Comparison of ENCODE assay signal across 31 cellular contexts in the genomic region with DNA sequence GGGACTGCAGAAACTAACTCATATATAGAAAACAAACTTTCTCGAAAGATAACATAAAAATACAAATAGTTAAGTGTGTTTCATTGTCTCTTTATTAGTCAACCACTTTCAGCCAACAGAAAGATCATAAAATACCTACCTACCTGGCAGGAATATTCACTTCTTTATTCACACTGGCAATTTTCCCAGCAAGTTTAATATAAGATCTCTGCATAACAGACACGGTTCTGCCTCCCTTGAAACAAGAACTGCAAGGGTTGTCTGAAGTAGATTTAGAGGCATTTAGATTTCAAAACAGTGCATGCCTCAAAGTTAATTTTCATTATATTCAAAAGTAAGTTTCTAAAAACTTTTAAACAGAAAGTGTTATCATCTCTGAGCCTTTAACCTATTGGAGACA. TPM values are rescaled to one million over a fixed set of nuclear protein-coding genes. Genes with fewer than 3 reads are reported as not detected.
A peak's percentile ranks its signal among the peaks of the same experiment; 100 is the strongest.
DNase-seq lines count a peak whose midpoint lies in the region; ATAC-seq, FAIRE-seq and TF ChIP-seq lines count a peak whose summit lies in the region.
"Had no signal": no experiment of that assay in that cellular context is flagged by ENCODE, and none has a peak within 500 bp of the region (broad histone marks: within the 10 kb centered on the region; RNA-seq: fewer than 3 reads in every experiment).

No MANE protein-coding gene starts in this region.

- 12 to 17% methylated on average over 2 of the region's 2 CpGs for WGBS in pancreas, 2 donors

- DNase-seq in DMS79 treated with DMSO at 0.1 percent for 48 hours (lab: John Stamatoyannopoulos, UW) (peak; percentile 41), adipocyte (ENCODE audit: low read depth) (peak; percentile 41), pancreas (no peak), mucosa of gallbladder (ENCODE audit: low spot score) (no peak), NCI-H2107 (lab: John Stamatoyannopoulos, UW) (no peak), NCI-H524 treated with DMSO at 0.1 percent for 48 hours (lab: John Stamatoyannopoulos, UW) (no peak)
- no peak for DNase-seq in activated T-helper 1 cell treated with anti-CD3 and anti-CD28 coated beads, Interleukin-12 subunit alpha, Interleukin-12 subunit beta, Interleukin-2, Interleukin-4 antibody, amounts not matched to agents 30 ng/mL and 10 ng/mL and 1 ng/mL, durations not matched to agents 14 hours and 24 hours and 36 hours (ENCODE audit: low spot score)
- DNase-seq: activated CD8-positive, alpha-beta memory T cell treated with anti-CD3 and anti-CD28 coated beads for 24 hours; activated gamma-delta T cell; activated naive CD8-positive, alpha-beta T cell treated with anti-CD3 and anti-CD28 coated beads, Interleukin-2, amount 10 ng/mL, durations not matched to agents 7 days and 5 days; activated T-cell treated with anti-CD3 and anti-CD28 coated beads, Interleukin-2, amount 50 U/mL, for 1 hour; BE2C; DMS 273 treated with DMSO at 0.1 percent for 48 hours; effector CD8-positive, alpha-beta T cell; heart left ventricle; NCI-H1436 treated with DMSO at 0.1 percent for 48 hours; NCI-H774; right lobe of liver; RPMI8226; stimulated activated CD4-positive, alpha-beta T cell treated with anti-CD3 and anti-CD28 coated beads, Interleukin-12 subunit alpha, Interleukin-12 subunit beta, amount 100 ng/mL, for 4 hours; stimulated activated CD4-positive, alpha-beta T cell treated with anti-CD3 and anti-CD28 coated beads, Interleukin-2, amount 100 ng/mL, for 48 hours; T-helper 9 cell; trophoblast cell had no signal

- peaks cover 45% of the 10 kb centered on the region for H3K4me1 ChIP-seq in adipocyte (ENCODE audit: control insufficient read depth, insufficient read depth, low read length)
- H3K4me1 ChIP-seq in pancreas, result peaks cover 46 to 80% (median 68%) of the 10 kb centered on the region in 3 donors

- H3K4me1 Mint-ChIP-seq in activated T-helper 1 cell treated with anti-CD3 and anti-CD28 coated beads, Interleukin-12 subunit alpha, Interleukin-12 subunit beta, Interleukin-2, Interleukin-4 antibody, amounts not matched to agents 30 ng/mL and 10 ng/mL and 1 ng/mL, durations not matched to agents 14 hours and 24 hours and 36 hours (ENCODE audit: low read depth), result peaks cover 39% of the 10 kb centered on the region

- H3K36me3 ChIP-seq in adipocyte (ENCODE audit: control insufficient read depth, insufficient read depth, low read length, severe bottlenecking) (no peaks in the 10 kb centered on the region), pancreas (no peaks in the 10 kb centered on the region)
- H3K36me3 ChIP-seq: ascending aorta, BE2C, HAP-1, heart left ventricle, right lobe of liver, SJSA1 had no signal

- no peaks in the 10 kb centered on the region for H3K27me3 Mint-ChIP-seq in activated T-helper 1 cell treated with anti-CD3 and anti-CD28 coated beads, Interleukin-12 subunit alpha, Interleukin-12 subunit beta, Interleukin-2, Interleukin-4 antibody, amounts not matched to agents 30 ng/mL and 10 ng/mL and 1 ng/mL, durations not matched to agents 14 hours and 24 hours and 36 hours (ENCODE audit: insufficient read depth)
- H3K27me3 Mint-ChIP-seq: activated CD4-positive, alpha-beta T cell treated with anti-CD3 and anti-CD28 coated beads, Interleukin-2, amount 10 ng/mL, durations not matched to agents 24 days and 14 days; activated naive CD8-positive, alpha-beta T cell treated with anti-CD3 and anti-CD28 coated beads, Interleukin-2, amount 10 ng/mL, durations not matched to agents 7 days and 5 days had no signal

- H3K9me3 ChIP-seq in adipocyte (ENCODE audit: control insufficient read depth, low read length) (no peaks in the 10 kb centered on the region), pancreas (no peaks in the 10 kb centered on the region)
- H3K9me3 ChIP-seq: ascending aorta, BE2C, HAP-1, heart left ventricle, right lobe of liver, SJSA1 had no signal

- no peak overlapping the region for H3K27ac Mint-ChIP-seq in activated T-helper 1 cell treated with anti-CD3 and anti-CD28 coated beads, Interleukin-12 subunit alpha, Interleukin-12 subunit beta, Interleukin-2, Interleukin-4 antibody, amounts not matched to agents 30 ng/mL and 10 ng/mL and 1 ng/mL, durations not matched to agents 14 hours and 24 hours and 36 hours
- H3K27ac Mint-ChIP-seq: activated CD4-positive, alpha-beta T cell treated with anti-CD3 and anti-CD28 coated beads, Interleukin-2, amount 10 ng/mL, durations not matched to agents 24 days and 14 days; activated naive CD8-positive, alpha-beta T cell treated with anti-CD3 and anti-CD28 coated beads, Interleukin-2, amount 10 ng/mL, durations not matched to agents 7 days and 5 days had no signal

- no peak overlapping the region for H3K9ac ChIP-seq in adipocyte (ENCODE audit: low read length)
- H3K9ac ChIP-seq: KMS-11 had no signal

- TF ChIP-seq CTCF in pancreas (IDR thresholded peaks at IDR 0.05), result no peak

- peaks cover 4% of the 10 kb centered on the region for H3K36me3 Mint-ChIP-seq in activated T-helper 1 cell treated with anti-CD3 and anti-CD28 coated beads, Interleukin-12 subunit alpha, Interleukin-12 subunit beta, Interleukin-2, Interleukin-4 antibody, amounts not matched to agents 30 ng/mL and 10 ng/mL and 1 ng/mL, durations not matched to agents 14 hours and 24 hours and 36 hours (ENCODE audit: low read depth)

- intact Hi-C loops in pancreas (cut with DNase I), result no loop called here
- intact Hi-C loops in activated T-helper 1 cell treated with anti-CD3 and anti-CD28 coated beads, Interleukin-12 subunit alpha, Interleukin-12 subunit beta, Interleukin-2, Interleukin-4 antibody, amounts not matched to agents 30 ng/mL and 10 ng/mL and 1 ng/mL, durations not matched to agents 14 hours and 24 hours and 36 hours (cut with micrococcal nuclease), result no loop called here

- H3K27ac ChIP-seq in pancreas, result peak overlapping the region in 2 of 4 donors; percentile 8
- H3K27ac ChIP-seq: ascending aorta, coronary artery, KMS-11, right lobe of liver, SJSA1 had no signal

- no peak for ATAC-seq in pancreas
- ATAC-seq: heart left ventricle, right lobe of liver had no signal

- no peak overlapping the region for H3K4me3 ChIP-seq in adipocyte (ENCODE audit: low read length)
- H3K4me3 ChIP-seq in pancreas, result no peak overlapping the region
- H3K4me3 ChIP-seq: ascending aorta, coronary artery, HAP-1, heart left ventricle, right lobe of liver, SJSA1 had no signal

- H3K27me3 ChIP-seq in adipocyte (replicated peaks; ENCODE audit: control insufficient read depth, insufficient read depth, low read length) (no peaks in the 10 kb centered on the region), pancreas (no peaks in the 10 kb centered on the region)
- H3K27me3 ChIP-seq: ascending aorta, BE2C, heart left ventricle, right lobe of liver, SJSA1 had no signal

- FAIRE-seq in islet of Langerhans (lab: Jason Lieb, UNC) (peak; percentile 53), pancreas (lab: Jason Lieb, UNC) (peak; percentile 37)
- FAIRE-seq: GM12891 had no signal

- no peaks in the 10 kb centered on the region for H3K9me3 Mint-ChIP-seq in activated T-helper 1 cell treated with anti-CD3 and anti-CD28 coated beads, Interleukin-12 subunit alpha, Interleukin-12 subunit beta, Interleukin-2, Interleukin-4 antibody, amounts not matched to agents 30 ng/mL and 10 ng/mL and 1 ng/mL, durations not matched to agents 14 hours and 24 hours and 36 hours
- H3K9me3 Mint-ChIP-seq: activated CD4-positive, alpha-beta T cell treated with anti-CD3 and anti-CD28 coated beads, Interleukin-2, amount 10 ng/mL, durations not matched to agents 24 days and 14 days; activated naive CD8-positive, alpha-beta T cell treated with anti-CD3 and anti-CD28 coated beads, Interleukin-2, amount 10 ng/mL, durations not matched to agents 7 days and 5 days had no signal

- no peak overlapping the region for H3K4me3 Mint-ChIP-seq in activated T-helper 1 cell treated with anti-CD3 and anti-CD28 coated beads, Interleukin-12 subunit alpha, Interleukin-12 subunit beta, Interleukin-2, Interleukin-4 antibody, amounts not matched to agents 30 ng/mL and 10 ng/mL and 1 ng/mL, durations not matched to agents 14 hours and 24 hours and 36 hours
- H3K4me3 Mint-ChIP-seq: activated CD4-positive, alpha-beta T cell treated with anti-CD3 and anti-CD28 coated beads, Interleukin-2, amount 10 ng/mL, durations not matched to agents 24 days and 14 days; activated naive CD8-positive, alpha-beta T cell treated with anti-CD3 and anti-CD28 coated beads, Interleukin-2, amount 10 ng/mL, durations not matched to agents 7 days and 5 days had no signal

RNA-seq across cellular contexts. Expression of a gene that starts 7.1 kb away (rescaled TPM):
- total RNA-seq in pancreas (10 to 100 TPM; 27.6 to 57.3 (median 36.8) TPM), mucosa of gallbladder (159 TPM)
- polyA plus RNA-seq in pancreas, result 10 to 100 TPM; 16.2 to 61.9 TPM
- total RNA-seq in activated T-helper 1 cell treated with anti-CD3 and anti-CD28 coated beads, Interleukin-12 subunit alpha, Interleukin-12 subunit beta, Interleukin-2, Interleukin-4 antibody, amounts not matched to agents 30 ng/mL and 10 ng/mL and 1 ng/mL, durations not matched to agents 14 hours and 24 hours and 36 hours, result 91.1 and 91.2 TPM in 2 replicates

RNA-seq across cellular contexts. Expression of a gene that starts 58.1 kb away (rescaled TPM):
- total RNA-seq in pancreas, result 10 to 100 TPM; 13.9 to 56.0 (median 18.0) TPM
- polyA plus RNA-seq in pancreas, result 10 to 100 TPM; 26.4 to 30.4 TPM
- total RNA-seq in mucosa of gallbladder, result 51.9 TPM
- total RNA-seq in activated T-helper 1 cell treated with anti-CD3 and anti-CD28 coated beads, Interleukin-12 subunit alpha, Interleukin-12 subunit beta, Interleukin-2, Interleukin-4 antibody, amounts not matched to agents 30 ng/mL and 10 ng/mL and 1 ng/mL, durations not matched to agents 14 hours and 24 hours and 36 hours, result 29.0 and 29.2 TPM in 2 replicates

Comparison
In these comparisons a context has a peak if more than half of its experiments do, and no peak if none do; other contexts are left out.
1. DNase-seq: peak in DMS79 treated with DMSO at 0.1 percent for 48 hours (single experiment) and adipocyte (single experiment); none in pancreas (0 of 6), mucosa of gallbladder (single experiment), activated T-helper 1 cell treated with anti-CD3 and anti-CD28 coated beads, Interleukin-12 subunit alpha, Interleukin-12 subunit beta, Interleukin-2, Interleukin-4 antibody, amounts not matched to agents 30 ng/mL and 10 ng/mL and 1 ng/mL, durations not matched to agents 14 hours and 24 hours and 36 hours (single experiment), NCI-H2107 (single experiment) and NCI-H524 treated with DMSO at 0.1 percent for 48 hours (single experiment).